8 cellular contexts compared by ENCODE assay signal in genomic region chr2:189580267-189580661, GRCh38. TPM values are rescaled to one million over a fixed set of nuclear protein-coding genes. Genes with fewer than 3 reads are reported as not detected.
DNase-seq lines count a peak whose midpoint lies in the region; ATAC-seq, FAIRE-seq and TF ChIP-seq lines count a peak whose summit lies in the region.

No MANE protein-coding gene starts in this region.

- H3K36me3 ChIP-seq in BE2C (no peaks in the 10 kb centered on the region), small intestine (ENCODE audit: control insufficient read depth in 2 of 2, insufficient read depth in 2 of 2, low read length in 2 of 2) (peaks cover 0 to 2% of the 10 kb centered on the region in 2 donors)

- H3K9me3 ChIP-seq in BE2C = no peaks in the 10 kb centered on the region
- no peaks in the 10 kb centered on the region for H3K9me3 ChIP-seq in small intestine (ENCODE audit: control insufficient read depth, low read depth)

- ATAC-seq in GM21723 (IDR thresholded peaks at IDR 0.05; ENCODE audit: unreplicated experiment) = peak; percentile 49
- no peak for ATAC-seq in HG03378 (IDR thresholded peaks at IDR 0.05; ENCODE audit: unreplicated experiment)

- peak overlapping the region; percentile 76 to 81 for H3K27ac ChIP-seq in small intestine (ENCODE audit: low read depth in 1 of 2, low read length in 1 of 2)

- H3K4me1 ChIP-seq in BE2C = no peaks in the 10 kb centered on the region; the same call in 1 of the 2 replicates
- H3K4me1 ChIP-seq in small intestine (ENCODE audit: control insufficient read depth in 2 of 2, insufficient read depth in 1 of 2, low read depth in 1 of 2, low read length in 1 of 2) = peaks cover 2 to 11% of the 10 kb centered on the region in 2 donors

- WGBS in small intestine, 3 donors = 1 to 2% (median 1%) methylated on average over 13 of the region's 13 CpGs

- peak; percentile 23 for DNase-seq in BE2C
- peak; percentile 18 for DNase-seq in NCI-H82 treated with DMSO at 0.1 percent for 48 hours (lab: John Stamatoyannopoulos, UW; ENCODE audit: unreplicated experiment)
- DNase-seq in amniotic epithelial cell (ENCODE audit: low read depth) = peak; percentile 27
- DNase-seq in iPS-NIHi7 (ENCODE audit: extremely low spot score) = peak; percentile 53
- DNase-seq in small intestine = no peak
- DNase-seq in GOT3 (lab: John Stamatoyannopoulos, UW) = no peak

- H3K4me3 ChIP-seq in BE2C (ENCODE audit: low read depth, low read length) (peak overlapping the region; percentile 69), small intestine (ENCODE audit: low read depth in 1 of 2, low read length in 2 of 2) (peak overlapping the region; percentile 27 to 59)

- H3K27me3 ChIP-seq in BE2C (no peaks in the 10 kb centered on the region), small intestine (ENCODE audit: control insufficient read depth in 2 of 2, insufficient read depth in 2 of 2, low read length in 2 of 2) (peaks cover 0 to 1% of the 10 kb centered on the region in 2 donors)

- no peak for TF ChIP-seq CTCF in BE2C (IDR thresholded peaks at IDR 0.05; ENCODE audit: low read depth, low read length)

- FAIRE-seq in small intestine (lab: Jason Lieb, UNC) = no peak

RNA-seq across cellular contexts. Expression of gene SLC40A1, which starts 0.3 kb away (rescaled TPM):
- polyA plus RNA-seq in BE2C (2012; ENCODE audit: insufficient read depth, insufficient read length, low read depth) = 0.71 TPM
- polyA plus RNA-seq in small intestine = 100 to 1,000 TPM in 1 of 3 donors, 10 to 100 TPM in 2; 72.6 to 212 (median 97.3) TPM

Comparison
In these comparisons a context has a peak if more than half of its experiments do, and no peak if none do; other contexts are left out.
1. DNase-seq: peak in BE2C (single experiment), NCI-H82 treated with DMSO at 0.1 percent for 48 hours (single experiment), amniotic epithelial cell (single experiment) and iPS-NIHi7 (single experiment); none in small intestine (single experiment) and GOT3 (single experiment).